Comparison of ENCODE assay signal across 8 cellular contexts in the genomic region with DNA sequence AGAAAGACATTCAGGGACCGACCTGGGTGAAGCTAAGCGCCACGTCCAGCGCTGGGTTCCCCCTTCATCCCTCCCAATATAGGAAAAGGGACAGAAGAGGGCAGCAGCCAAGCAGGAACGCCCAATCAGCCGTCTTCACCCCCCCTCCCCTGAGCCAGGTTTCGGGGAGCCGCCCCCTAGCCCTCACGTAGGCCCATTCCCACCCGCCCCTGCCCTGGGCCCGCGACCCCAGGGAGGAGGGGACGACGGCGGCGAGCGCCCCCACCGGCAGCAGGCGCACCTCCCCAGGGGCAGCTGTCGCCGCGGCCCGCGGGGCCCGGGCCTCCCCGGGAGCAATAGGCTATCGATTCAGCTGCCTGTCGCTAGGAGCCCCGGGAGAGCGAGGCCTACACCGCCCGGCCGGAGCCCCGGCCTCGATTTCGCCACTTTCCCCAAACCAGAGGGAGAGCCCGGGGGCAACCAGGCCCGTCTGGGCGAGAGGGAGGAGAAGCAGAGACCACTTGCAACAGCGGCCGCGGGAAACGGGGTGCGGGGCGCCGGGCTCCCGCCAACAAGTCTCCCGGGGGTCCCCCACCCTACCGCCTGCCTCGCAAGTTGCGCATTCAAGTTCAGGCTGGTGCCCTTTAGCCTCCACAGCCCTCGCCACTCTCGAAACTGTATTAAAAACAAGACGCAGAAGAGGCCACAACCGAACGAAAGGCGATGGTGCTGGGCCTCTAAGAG. TPM values are rescaled to one million over a fixed set of nuclear protein-coding genes. Genes with fewer than 3 reads are reported as not detected.
DNase-seq lines count a peak whose midpoint lies in the region; ATAC-seq, FAIRE-seq and TF ChIP-seq lines count a peak whose summit lies in the region.

No MANE protein-coding gene starts in this region.

- TF ChIP-seq CTCF in GM12874 (IDR thresholded peaks at IDR 0.05; ENCODE audit: insufficient read depth, low read depth, low read length) (peak; percentile 64), WERI-Rb-1 (IDR thresholded peaks at IDR 0.05; ENCODE audit: low read depth, low read length) (peak; percentile 61), breast epithelium (IDR thresholded peaks at IDR 0.05) (peak in 1 of 3 donors; percentile 35)

- no peak for FAIRE-seq in small intestine (lab: Jason Lieb, UNC)

- TF ChIP-seq POLR2A in breast epithelium (IDR thresholded peaks at IDR 0.05) = no peak

- ATAC-seq in HG02943 (IDR thresholded peaks at IDR 0.05; ENCODE audit: low read depth, unreplicated experiment) (peak; percentile 43), HG02623 (IDR thresholded peaks at IDR 0.05; ENCODE audit: unreplicated experiment) (no peak)

- H3K36me3 ChIP-seq in WERI-Rb-1 = peaks cover 13% of the 10 kb centered on the region
- H3K36me3 ChIP-seq in breast epithelium = no peaks in the 10 kb centered on the region
- H3K36me3 ChIP-seq in small intestine (ENCODE audit: control insufficient read depth in 2 of 2, insufficient read depth in 2 of 2, low read length in 2 of 2) = no peaks in the 10 kb centered on the region

- intact Hi-C loops in breast epithelium (cut with DNase I; ENCODE audit: low total_unique reads) = no loop called here

- peak overlapping the region; percentile 98 for H3K4me3 ChIP-seq in WERI-Rb-1 (ENCODE audit: low read depth, low read length)
- H3K4me3 ChIP-seq in breast epithelium = peak overlapping the region; percentile 88 to 91 (median 90)
- peak overlapping the region; percentile 94 for H3K4me3 ChIP-seq in small intestine (ENCODE audit: low read depth in 1 of 2, low read length in 2 of 2)

- WGBS in small intestine, 3 donors = 0 to 1% (median 1%) methylated on average over 40 to 57 of the region's 57 CpGs

- H3K27ac ChIP-seq in WERI-Rb-1 = peak overlapping the region; percentile 83
- peak overlapping the region; percentile 94 to 97 for H3K27ac ChIP-seq in breast epithelium
- peak overlapping the region; percentile 93 for H3K27ac ChIP-seq in small intestine (ENCODE audit: low read depth in 1 of 2, low read length in 1 of 2)

- H3K4me1 ChIP-seq in breast epithelium (peaks cover 0 to 8% of the 10 kb centered on the region in 2 donors), small intestine (ENCODE audit: control insufficient read depth in 2 of 2, insufficient read depth in 1 of 2, low read depth in 1 of 2, low read length in 1 of 2) (peaks cover 3 to 10% of the 10 kb centered on the region in 2 donors)

- H3K9me3 ChIP-seq in WERI-Rb-1 (ENCODE audit: severe bottlenecking) = no peaks in the 10 kb centered on the region
- no peaks in the 10 kb centered on the region for H3K9me3 ChIP-seq in breast epithelium
- no peaks in the 10 kb centered on the region for H3K9me3 ChIP-seq in small intestine (ENCODE audit: control insufficient read depth, low read depth)

- peak; percentile 76 for DNase-seq in NCI-H2171 treated with DMSO at 0.1 percent for 48 hours (lab: John Stamatoyannopoulos, UW)
- peak; percentile 90 for DNase-seq in WERI-Rb-1
- peak; percentile 60 to 68 for DNase-seq in breast epithelium (ENCODE audit: low spot score in 2 of 2)
- peak; percentile 91 for DNase-seq in iPS-NIHi11 (ENCODE audit: low spot score)
- peak; percentile 77 for DNase-seq in small intestine

- no peaks in the 10 kb centered on the region for H3K27me3 ChIP-seq in WERI-Rb-1 (ENCODE audit: insufficient read depth, low read depth, severe bottlenecking)
- no peaks in the 10 kb centered on the region for H3K27me3 ChIP-seq in breast epithelium
- H3K27me3 ChIP-seq in small intestine (ENCODE audit: control insufficient read depth in 2 of 2, insufficient read depth in 2 of 2, low read length in 2 of 2) = no peaks in the 10 kb centered on the region

RNA-seq across cellular contexts. Expression of a gene that starts 1.3 kb away (rescaled TPM):
- 10 to 100 TPM; 40.4 to 45.0 (median 43.3) TPM for total RNA-seq in breast epithelium
- 10 to 100 TPM; 13.2 to 16.5 (median 15.8) TPM for polyA plus RNA-seq in small intestine

RNA-seq across cellular contexts. Expression of a gene that starts 39.7 kb away (rescaled TPM):
- total RNA-seq in breast epithelium = 10 to 100 TPM; 17.1 to 32.5 (median 23.3) TPM
- 10 to 100 TPM in 1 of 3 donors, 1 to 10 TPM in 2; 3.2 to 11.7 (median 3.4) TPM for polyA plus RNA-seq in small intestine
